1 cellular context compared by ENCODE assay signal in the genomic region with DNA sequence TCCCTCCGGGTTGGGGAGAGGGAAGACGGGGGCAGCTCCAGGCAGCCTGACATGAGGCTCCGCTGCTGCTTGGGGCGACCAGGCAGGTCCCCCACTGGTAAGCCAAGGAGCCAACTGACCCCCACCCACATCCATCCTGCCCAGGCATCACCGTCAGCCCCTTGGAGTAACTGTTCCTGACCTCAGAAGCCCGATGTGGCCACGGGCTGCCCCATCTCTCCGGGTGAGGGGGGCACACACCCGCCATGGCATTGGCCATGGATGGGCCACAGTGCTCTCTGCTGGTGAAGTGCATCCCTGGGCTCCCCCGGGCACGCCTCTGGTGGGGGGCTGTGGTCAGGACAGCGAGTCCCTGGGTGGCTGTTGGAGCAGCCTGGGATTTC.
TF ChIP-seq lines count a peak whose summit lies in the region.

No MANE protein-coding gene starts in this region.

TF ChIP-seq in GM23338, 12 proteins besides CTCF, POLR2A, EP300 and RAD21 (continued from another document):
- TF ChIP-seq JUNB (IDR thresholded peaks at IDR 0.05; ENCODE audit: unreplicated experiment): no peak
TF ChIP-seq in GM23338: peak in this region for 0.
